ENCODE assay signal across 11 cellular contexts in genomic region chr16:4089811-4090293, GRCh38. TPM values are rescaled to one million over a fixed set of nuclear protein-coding genes. Genes with fewer than 3 reads are reported as not detected.
DNase-seq lines count a peak whose midpoint lies in the region.
"Had no signal": no experiment of that assay in that cellular context is flagged by ENCODE, and none has a peak within 500 bp of the region (broad histone marks: within the 10 kb centered on the region; RNA-seq: fewer than 3 reads in every experiment).

No MANE protein-coding gene starts in this region.

- no peaks in the 10 kb centered on the region for H3K79me2 ChIP-seq in trophoblast cell (ENCODE audit: control insufficient read depth, insufficient read depth, low read length, poor library complexity)

- no peak overlapping the region for H2BK5ac ChIP-seq in trophoblast cell (ENCODE audit: low read depth, low read length, poor library complexity)

- H3K4me1 ChIP-seq in adipocyte (ENCODE audit: control insufficient read depth, insufficient read depth, low read length): peaks cover 26% of the 10 kb centered on the region
- H3K4me1 ChIP-seq in trophoblast cell (ENCODE audit: control insufficient read depth in 1 of 2, insufficient read depth in 2 of 2, low read length in 2 of 2): peaks cover 11 to 13% of the 10 kb centered on the region in 2 experiments

- H4K12ac ChIP-seq in trophoblast cell (ENCODE audit: low read depth, low read length): no peak overlapping the region

- H3K9ac ChIP-seq in adipocyte (ENCODE audit: low read length) (no peak overlapping the region), trophoblast cell (ENCODE audit: low read length) (no peak overlapping the region)

- peak overlapping the region; percentile 45 for H3K4me3 ChIP-seq in adipocyte (ENCODE audit: low read length)
- peak overlapping the region; percentile 13 for H3K4me3 ChIP-seq in trophoblast cell (ENCODE audit: low read depth, low read length)

- H2AK5ac ChIP-seq in trophoblast cell (ENCODE audit: low read length): no peak overlapping the region

- in situ Hi-C loops in G401 (cut with HindIII; ENCODE audit: low sequenced_read_pairs): no loop called here

- H2AFZ ChIP-seq in trophoblast cell (ENCODE audit: insufficient read depth, low read length, poor library complexity): peak overlapping the region; percentile 23

- no CpG with 5 or more reads among the region's 7 CpGs for WGBS in trophoblast cell (ENCODE audit: extremely low coverage, insufficient coverage, insufficient read length)

- H3K4ac ChIP-seq in trophoblast cell (ENCODE audit: low read depth, low read length): no peak overlapping the region

- H2BK120ac ChIP-seq in trophoblast cell (ENCODE audit: insufficient read depth, low read length, poor library complexity): no peak overlapping the region

- H3K27me3 ChIP-seq in adipocyte (replicated peaks; ENCODE audit: control insufficient read depth, insufficient read depth, low read length) (no peaks in the 10 kb centered on the region), layer of hippocampus (ENCODE audit: control insufficient read depth, insufficient read depth, low read length) (no peaks in the 10 kb centered on the region), trophoblast cell (ENCODE audit: insufficient read depth, low read length) (no peaks in the 10 kb centered on the region)

- H4K91ac ChIP-seq in trophoblast cell (ENCODE audit: low read depth, low read length): no peak overlapping the region

- no peak overlapping the region for H4K8ac ChIP-seq in trophoblast cell (ENCODE audit: low read depth, low read length)

- H2BK12ac ChIP-seq in trophoblast cell (ENCODE audit: low read length): no peak overlapping the region

- DNase-seq in G401 (ENCODE audit: low spot score) (peak; percentile 54), adipocyte (ENCODE audit: low read depth) (no peak), trophoblast cell (no peak), globus pallidus (ENCODE audit: low spot score) (no peak), DMS 273 (lab: John Stamatoyannopoulos, UW; ENCODE audit: unreplicated experiment) (no peak), A172 (ENCODE audit: low spot score) (no peak)
- DNase-seq in activated CD8-positive, alpha-beta memory T cell treated with anti-CD3 and anti-CD28 coated beads, Interleukin-2, amount 50 U/mL, for 48 hours: no peak
- DNase-seq: activated naive CD4-positive, alpha-beta T cell treated with Interleukin-2 at 50 U/mL for 16 hours; central memory CD4-positive, alpha-beta T cell; NCI-H526 had no signal

- no peak overlapping the region for H3K18ac ChIP-seq in trophoblast cell (ENCODE audit: low read length)

- H3K9me3 ChIP-seq in adipocyte (ENCODE audit: control insufficient read depth, low read length) (no peaks in the 10 kb centered on the region), trophoblast cell (ENCODE audit: insufficient read depth, low read depth, low read length) (no peaks in the 10 kb centered on the region)

- H3K79me1 ChIP-seq in trophoblast cell (ENCODE audit: low read length): peaks cover 3% of the 10 kb centered on the region

- peak overlapping the region; percentile 13 for H3K27ac ChIP-seq in layer of hippocampus (ENCODE audit: low read depth, low read length)
- H3K27ac ChIP-seq in trophoblast cell (ENCODE audit: low read depth, low read length): no peak overlapping the region

- H3K14ac ChIP-seq in trophoblast cell (ENCODE audit: low read length): peak overlapping the region; percentile 20

- H3K36me3 ChIP-seq in adipocyte (ENCODE audit: control insufficient read depth, insufficient read depth, low read length, severe bottlenecking): no peaks in the 10 kb centered on the region
- H3K36me3 ChIP-seq in trophoblast cell (ENCODE audit: control insufficient read depth in 1 of 2, insufficient read depth in 2 of 2, low read length in 2 of 2): peaks cover 1 to 3% of the 10 kb centered on the region in 2 experiments

- no peak overlapping the region for H3K23ac ChIP-seq in trophoblast cell (ENCODE audit: low read length)

- H3K4me2 ChIP-seq in trophoblast cell (ENCODE audit: low read length): no peak overlapping the region

RNA-seq across cellular contexts. Expression of gene ADCY9, which starts 26.4 kb away (rescaled TPM):
- 2.6 and 8.9 TPM in 2 replicates for total RNA-seq in G401 (2014; rRNA removed; shearing (Covaris generic))
- 9.8 and 10.3 TPM in 2 replicates for polyA plus RNA-seq in trophoblast cell (2013)
- 13.4 and 16.0 TPM in 2 replicates for total RNA-seq in A172 (2014; rRNA removed; shearing (Covaris generic))
